Comparison of ENCODE assay signal across 28 cellular contexts in the genomic region with DNA sequence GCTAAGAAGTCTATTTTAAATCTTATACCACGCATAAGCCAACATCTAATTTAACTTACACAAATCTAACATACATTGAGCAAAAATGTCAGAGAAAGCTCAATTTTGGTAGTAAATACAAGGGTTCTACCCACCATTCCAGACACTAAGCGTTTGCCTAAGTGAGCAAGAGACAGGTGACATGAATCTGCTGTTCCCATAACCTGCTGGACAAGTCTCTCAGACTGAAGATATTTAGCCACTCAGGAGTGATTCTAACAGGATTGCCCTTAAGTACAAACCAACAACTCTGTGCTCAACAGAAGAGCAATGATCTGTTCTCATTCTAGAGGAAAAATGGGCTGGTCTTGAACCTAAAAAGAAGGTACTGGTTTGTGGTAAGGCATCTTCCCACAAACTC. TPM values are rescaled to one million over a fixed set of nuclear protein-coding genes. Genes with fewer than 3 reads are reported as not detected.
DNase-seq lines count a peak whose midpoint lies in the region; ATAC-seq, FAIRE-seq and TF ChIP-seq lines count a peak whose summit lies in the region.
"Had no signal": no experiment of that assay in that cellular context is flagged by ENCODE, and none has a peak within 500 bp of the region (broad histone marks: within the 10 kb centered on the region; RNA-seq: fewer than 3 reads in every experiment).

No MANE protein-coding gene starts in this region.

- H3K36me3 Mint-ChIP-seq in activated CD4-positive, alpha-beta T cell treated with anti-CD3 and anti-CD28 coated beads, Interleukin-2, amount 10 ng/mL, durations not matched to agents 24 days and 14 days (ENCODE audit: low read depth), result peaks cover 38% of the 10 kb centered on the region

- H3K27me3 Mint-ChIP-seq in activated CD4-positive, alpha-beta T cell treated with anti-CD3 and anti-CD28 coated beads, Interleukin-2, amount 10 ng/mL, durations not matched to agents 24 days and 14 days, result no peaks in the 10 kb centered on the region
- H3K27me3 Mint-ChIP-seq: activated CD4-positive, alpha-beta memory T cell treated with anti-CD3 and anti-CD28 coated beads, Interleukin-2, amount 10 ng/mL, durations not matched to agents 7 days and 5 days; central memory CD8-positive, alpha-beta T cell; IgD-negative memory B cell; natural killer cell treated with Interleukin-12 subunit alpha and Interleukin-12 subunit beta and Interleukin-15 and Interleukin-18, amount 100 ng/mL, for 72 hours had no signal

- no peak overlapping the region for H3K4me3 ChIP-seq in PC-3 (ENCODE audit: low read length)
- H3K4me3 ChIP-seq in left lung, result no peak overlapping the region
- H3K4me3 ChIP-seq: heart left ventricle, upper lobe of right lung had no signal

- no peaks in the 10 kb centered on the region for H3F3A ChIP-seq in PC-3 (ENCODE audit: low read length, unreplicated experiment)

- no peak overlapping the region for H3K4me3 Mint-ChIP-seq in activated CD4-positive, alpha-beta T cell treated with anti-CD3 and anti-CD28 coated beads, Interleukin-2, amount 10 ng/mL, durations not matched to agents 24 days and 14 days
- H3K4me3 Mint-ChIP-seq: activated CD4-positive, alpha-beta memory T cell treated with anti-CD3 and anti-CD28 coated beads, Interleukin-2, amount 10 ng/mL, durations not matched to agents 7 days and 5 days; central memory CD8-positive, alpha-beta T cell; natural killer cell treated with Interleukin-12 subunit alpha and Interleukin-12 subunit beta and Interleukin-15 and Interleukin-18, amount 100 ng/mL, for 72 hours had no signal

- TF ChIP-seq CTCF in PC-3 (conservative IDR thresholded peaks at IDR 0.05; ENCODE audit: low read depth, low read length), result no peak
- TF ChIP-seq CTCF in left lung (IDR thresholded peaks at IDR 0.05), result no peak

- POLR2A ChIA-PET in PC-3 (lab: Charles Lee; ENCODE audit: unreplicated experiment), result no interaction called here

- CTCF ChIA-PET in PC-3 (lab: Charles Lee), result no interaction called here

- FAIRE-seq in GM18507 (lab: Jason Lieb, UNC), result peak; percentile 5
- FAIRE-seq: astrocyte, D721Med had no signal

- H3K27ac Mint-ChIP-seq in activated CD4-positive, alpha-beta T cell treated with anti-CD3 and anti-CD28 coated beads, Interleukin-2, amount 10 ng/mL, durations not matched to agents 24 days and 14 days, result peak overlapping the region; percentile 50
- H3K27ac Mint-ChIP-seq: activated CD4-positive, alpha-beta memory T cell treated with anti-CD3 and anti-CD28 coated beads, Interleukin-2, amount 10 ng/mL, durations not matched to agents 7 days and 5 days; natural killer cell treated with Interleukin-12 subunit alpha and Interleukin-12 subunit beta and Interleukin-15 and Interleukin-18, amount 100 ng/mL, for 72 hours had no signal

- peaks cover 94% of the 10 kb centered on the region for H3K79me2 ChIP-seq in PC-3 (ENCODE audit: low read length)

- H3K9me3 ChIP-seq in PC-3 (ENCODE audit: low read length) (no peaks in the 10 kb centered on the region), left lung (peaks cover 0 to 10% of the 10 kb centered on the region in 2 donors)

- no peak overlapping the region for H3K4me2 ChIP-seq in PC-3 (ENCODE audit: low read length)

- H4K20me1 ChIP-seq in PC-3 (ENCODE audit: low read length), result peaks cover 42% of the 10 kb centered on the region

- ATAC-seq in PC-3, result peak; percentile 40
- peak; percentile 88 for ATAC-seq in left lung
- ATAC-seq in HG02759 (IDR thresholded peaks at IDR 0.05; ENCODE audit: unreplicated experiment), result no peak
- ATAC-seq: heart left ventricle; left ventricle myocardium superior; natural killer cell treated with Interleukin-12 subunit alpha and Interleukin-12 subunit beta and Interleukin-15 and Interleukin-18, amount 100 ng/mL, for 72 hours; sciatic nerve; SK-N-SH treated with all-trans-retinoic acid at 6 μM for 48 hours; upper lobe of right lung had no signal

- peaks cover 9% of the 10 kb centered on the region for H3K9me3 Mint-ChIP-seq in activated CD4-positive, alpha-beta T cell treated with anti-CD3 and anti-CD28 coated beads, Interleukin-2, amount 10 ng/mL, durations not matched to agents 24 days and 14 days

- H3K36me3 ChIP-seq in PC-3 (ENCODE audit: low read depth, low read length) (peaks cover 12% of the 10 kb centered on the region; the same call in 1 of the 2 replicates), left lung (no peaks in the 10 kb centered on the region)
- H3K36me3 ChIP-seq: heart left ventricle, upper lobe of right lung had no signal

- no peak overlapping the region for H3K9ac ChIP-seq in PC-3 (ENCODE audit: low read length)

- no peaks in the 10 kb centered on the region for H3K9me2 ChIP-seq in PC-3 (replicated peaks; ENCODE audit: low read length)

- DNase-seq in activated CD4-positive, alpha-beta T cell treated with anti-CD3 and anti-CD28 coated beads, Interleukin-2, amount 10 ng/mL, durations not matched to agents 24 days and 14 days, result no peak
- no peak for DNase-seq in activated CD4-positive, alpha-beta T cell treated with anti-CD3 and anti-CD28 coated beads for 4 hours
- DNase-seq in GM18507 (ENCODE audit: extremely low spot score, insufficient read length, low read depth) (no peak), PC-3 (peak; percentile 22), left lung (no peak), DMS 273 treated with DMSO at 0.1 percent for 48 hours (lab: John Stamatoyannopoulos, UW) (no peak), NCI-H2171 treated with DMSO at 0.1 percent for 48 hours (lab: John Stamatoyannopoulos, UW) (no peak)
- DNase-seq: activated CD4-positive, alpha-beta memory T cell treated with anti-CD3 and anti-CD28 coated beads, Interleukin-2, amount 10 ng/mL, durations not matched to agents 7 days and 5 days; activated CD4-positive, CD25-positive, alpha-beta regulatory T cell; activated naive CD4-positive, alpha-beta T cell treated with anti-CD3 and anti-CD28 coated beads, Interleukin-2, amount 50 U/mL, for 16 hours; activated T-cell treated with anti-CD3 and anti-CD28 coated beads, Interleukin-2, amount 50 U/mL, for 48 hours; HCEC 1CT; heart left ventricle; left ventricle myocardium superior; MM.1S; NCI-H1417 treated with DMSO at 0.1 percent for 48 hours; NK-92 treated with Interleukin-12 subunit alpha and Interleukin-12 subunit beta, amount 100 ng/mL, for 24 hours; upper lobe of right lung had no signal

- H3K4me1 Mint-ChIP-seq in activated CD4-positive, alpha-beta T cell treated with anti-CD3 and anti-CD28 coated beads, Interleukin-2, amount 10 ng/mL, durations not matched to agents 24 days and 14 days, result peaks cover 45% of the 10 kb centered on the region

- H2AFZ ChIP-seq in PC-3 (ENCODE audit: low read length), result no peak overlapping the region

- no TSS peak for BruUV-seq in PC-3 (replicated peaks; lab: Mats Ljungman, UMichigan)

- H3K27me3 ChIP-seq in PC-3 (ENCODE audit: low read length) (no peaks in the 10 kb centered on the region), left lung (no peaks in the 10 kb centered on the region)
- H3K27me3 ChIP-seq: heart left ventricle, upper lobe of right lung had no signal

- intact Hi-C loops in activated CD4-positive, alpha-beta T cell treated with anti-CD3 and anti-CD28 coated beads, Interleukin-2, amount 10 ng/mL, durations not matched to agents 24 days and 14 days (cut with micrococcal nuclease), result no loop called here
- intact Hi-C loops in PC-3 (cut with micrococcal nuclease) (no loop called here), left lung (cut with DNase I) (no loop called here)

- H3K27ac ChIP-seq in PC-3 (ENCODE audit: low read length) (no peak overlapping the region), left lung (no peak overlapping the region)
- H3K27ac ChIP-seq: C4-2B, epithelial cell of prostate, heart left ventricle, upper lobe of right lung had no signal

- H3K4me1 ChIP-seq in PC-3 (ENCODE audit: insufficient read depth, low read length), result no peaks in the 10 kb centered on the region
- no peaks in the 10 kb centered on the region for H3K4me1 ChIP-seq in left lung
- H3K4me1 ChIP-seq: heart left ventricle, upper lobe of right lung had no signal

RNA-seq across cellular contexts. Expression of a gene that starts 18.8 kb away (rescaled TPM):
- total RNA-seq in activated CD4-positive, alpha-beta T cell treated with anti-CD3 and anti-CD28 coated beads, Interleukin-2, amount 10 ng/mL, durations not matched to agents 24 days and 14 days, result 120 and 126 TPM in 2 replicates
- total RNA-seq in PC-3 (2014; rRNA removed) (18.9 and 30.5 TPM in 2 replicates), left lung (1 to 10 TPM; 7.2 to 9.9 TPM)
